In genomic region chr7:142866361-142867096, GRCh38 we compare ENCODE assay signal across 8 cellular contexts. TPM values are rescaled to one million over a fixed set of nuclear protein-coding genes. Genes with fewer than 3 reads are reported as not detected.
A peak's percentile ranks its signal among the peaks of the same experiment; 100 is the strongest.
DNase-seq lines count a peak whose midpoint lies in the region; ATAC-seq and TF ChIP-seq lines count a peak whose summit lies in the region.

No MANE protein-coding gene starts in this region.

- no peaks in the 10 kb centered on the region for H3K36me3 ChIP-seq in Caco-2 (ENCODE audit: control insufficient read depth, insufficient read depth, low read length)
- no peaks in the 10 kb centered on the region for H3K36me3 ChIP-seq in right atrium auricular region
- peaks cover 93% of the 10 kb centered on the region for H3K36me3 ChIP-seq in thymus (ENCODE audit: control insufficient read depth, insufficient read depth)

- H3K9me3 Mint-ChIP-seq in Caco-2 (ENCODE audit: unreplicated experiment) (no peaks in the 10 kb centered on the region), activated B cell treated with CpG ODN at 0.5 μM for 24 hours (no peaks in the 10 kb centered on the region)

- H3K9me3 ChIP-seq in Caco-2 (no peaks in the 10 kb centered on the region), right atrium auricular region (no peaks in the 10 kb centered on the region), thymus (ENCODE audit: control insufficient read depth) (no peaks in the 10 kb centered on the region)

- H3K27ac ChIP-seq in right atrium auricular region (no peak overlapping the region), thymus (ENCODE audit: low read depth) (peak overlapping the region; percentile 22)

- POLR2A ChIA-PET in Caco-2 (lab: Charles Lee) (no interaction called here), activated B cell treated with CpG ODN at 0.5 μM for 24 hours (lab: Charles Lee) (interaction anchor here (0.6 to 1.3 kb wide), 3 partner anchors 13 to 82 kb away, joined by 3 to 5 read pairs (median 3); no protein-coding TSS in a partner anchor)

- BruUV-seq in Caco-2 (replicated peaks; lab: Mats Ljungman, UMichigan): no TSS peak

- intact Hi-C loops in Caco-2 (cut with micrococcal nuclease; ENCODE audit: unreplicated experiment): loop anchor here (1.0 kb wide), 3 partner anchors 12 to 234 kb away; no protein-coding TSS in a partner anchor
- intact Hi-C loops in activated B cell treated with CpG ODN at 0.5 μM for 24 hours (cut with micrococcal nuclease): loop anchor here (1.0 kb wide), 2 partner anchors 12 to 234 kb away; no protein-coding TSS in a partner anchor

- H3K27me3 ChIP-seq in Caco-2 (replicated peaks; ENCODE audit: control insufficient read depth, insufficient read depth, low read length): no peaks in the 10 kb centered on the region
- no peaks in the 10 kb centered on the region for H3K27me3 ChIP-seq in right atrium auricular region
- no peaks in the 10 kb centered on the region for H3K27me3 ChIP-seq in thymus (ENCODE audit: control insufficient read depth, insufficient read depth)

- ATAC-seq in activated B cell treated with CpG ODN at 0.5 μM for 24 hours (ENCODE audit: low read depth): peak; percentile 34
- ATAC-seq in HG03439 (IDR thresholded peaks at IDR 0.05; ENCODE audit: unreplicated experiment): no peak

- H3K4me1 Mint-ChIP-seq in Caco-2 (ENCODE audit: low read depth, unreplicated experiment) (no peaks in the 10 kb centered on the region), activated B cell treated with CpG ODN at 0.5 μM for 24 hours (no peaks in the 10 kb centered on the region)

- H3K36me3 Mint-ChIP-seq in Caco-2 (ENCODE audit: insufficient read depth, unreplicated experiment) (no peaks in the 10 kb centered on the region), activated B cell treated with CpG ODN at 0.5 μM for 24 hours (ENCODE audit: low read depth) (peaks cover 66% of the 10 kb centered on the region)

- H3K4me3 Mint-ChIP-seq in Caco-2 (ENCODE audit: unreplicated experiment) (no peak overlapping the region), activated B cell treated with CpG ODN at 0.5 μM for 24 hours (no peak overlapping the region)

- H3K27me3 Mint-ChIP-seq in Caco-2 (ENCODE audit: insufficient read depth, unreplicated experiment) (no peaks in the 10 kb centered on the region), activated B cell treated with CpG ODN at 0.5 μM for 24 hours (no peaks in the 10 kb centered on the region)

- 95% methylated on average over 18 of the region's 18 CpGs for WGBS in thymus

- CTCF ChIA-PET in Caco-2 (lab: Charles Lee): interaction anchor here (1.4 to 1.5 kb wide), 3 partner anchors 12 to 234 kb away, joined by 4 to 6 read pairs (median 5); partner anchors contain the start of gene EPHB6
- CTCF ChIA-PET in activated B cell treated with CpG ODN at 0.5 μM for 24 hours (lab: Charles Lee): interaction anchor here (0.6 to 3.2 kb wide), 15 partner anchors 10 to 262 kb away, joined by 3 to 28 read pairs (median 4); partner anchors contain the start of gene EPHB6

- H3K4me3 ChIP-seq in Caco-2 (ENCODE audit: low read depth, low read length) (no peak overlapping the region), right atrium auricular region (no peak overlapping the region), thymus (ENCODE audit: low read length) (no peak overlapping the region)

- H3K27ac Mint-ChIP-seq in Caco-2 (ENCODE audit: unreplicated experiment): no peak overlapping the region
- no peak overlapping the region for H3K27ac Mint-ChIP-seq in activated B cell treated with CpG ODN at 0.5 μM for 24 hours

- TF ChIP-seq CTCF in Caco-2 (IDR thresholded peaks at IDR 0.05; ENCODE audit: insufficient read depth in 1 of 2, low read depth in 1 of 2, low read length in 1 of 2, severe bottlenecking in 1 of 2, unreplicated experiment in 1 of 2) (peak; percentile 63 to 74), activated B cell treated with CpG ODN at 0.5 μM for 24 hours (IDR thresholded peaks at IDR 0.05) (no peak), right atrium auricular region (IDR thresholded peaks at IDR 0.05) (peak; percentile 26 to 66)

- no peaks in the 10 kb centered on the region for H3K4me1 ChIP-seq in Caco-2
- H3K4me1 ChIP-seq in right atrium auricular region: no peaks in the 10 kb centered on the region
- H3K4me1 ChIP-seq in thymus (ENCODE audit: control insufficient read depth, insufficient read depth, low read length): no peaks in the 10 kb centered on the region

- DNase-seq in Caco-2 (peak; percentile 61 to 70), HPDE6-E6E7 (ENCODE audit: extremely low spot score) (peak; percentile 27), activated B cell treated with CpG ODN at 0.5 μM for 24 hours (no peak), right atrium auricular region (ENCODE audit: low spot score) (no peak), OCI-M2 (lab: John Stamatoyannopoulos, UW; ENCODE audit: unreplicated experiment) (no peak), NCI-H187 treated with DMSO at 0.1 percent for 48 hours (lab: John Stamatoyannopoulos, UW) (no peak)

RNA-seq across cellular contexts. Expression of gene EPHB6, which starts 11.7 kb away (rescaled TPM):
- total RNA-seq in Caco-2 (2022): 2.7 and 3.9 TPM in 2 replicates
- 20.9 and 21.4 TPM in 2 replicates for total RNA-seq in activated B cell treated with CpG ODN at 0.5 μM for 24 hours
- 10 to 100 TPM in 1 of 2 donors, 1 to 10 TPM in 1; 8.2 to 19.4 TPM for total RNA-seq in right atrium auricular region
- polyA plus RNA-seq in thymus: 163 TPM

RNA-seq across cellular contexts. Expression of gene TRPV6, which starts 19.0 kb away (rescaled TPM):
- total RNA-seq in Caco-2 (2022) (2.3 and 4.0 TPM in 2 replicates), activated B cell treated with CpG ODN at 0.5 μM for 24 hours (not detected in 2 replicates), right atrium auricular region (under 1 TPM; 0.19 to 0.71 TPM)
- 1.1 TPM for polyA plus RNA-seq in thymus

Comparison
In these comparisons a context has a peak if more than half of its experiments do, and no peak if none do; other contexts are left out.
1. DNase-seq: peak in Caco-2 (2 of 2) and HPDE6-E6E7 (single experiment); none in activated B cell treated with CpG ODN at 0.5 μM for 24 hours (single experiment), right atrium auricular region (single experiment), OCI-M2 (single experiment) and NCI-H187 treated with DMSO at 0.1 percent for 48 hours (single experiment).